25 cellular contexts compared by ENCODE assay signal in the genomic region with DNA sequence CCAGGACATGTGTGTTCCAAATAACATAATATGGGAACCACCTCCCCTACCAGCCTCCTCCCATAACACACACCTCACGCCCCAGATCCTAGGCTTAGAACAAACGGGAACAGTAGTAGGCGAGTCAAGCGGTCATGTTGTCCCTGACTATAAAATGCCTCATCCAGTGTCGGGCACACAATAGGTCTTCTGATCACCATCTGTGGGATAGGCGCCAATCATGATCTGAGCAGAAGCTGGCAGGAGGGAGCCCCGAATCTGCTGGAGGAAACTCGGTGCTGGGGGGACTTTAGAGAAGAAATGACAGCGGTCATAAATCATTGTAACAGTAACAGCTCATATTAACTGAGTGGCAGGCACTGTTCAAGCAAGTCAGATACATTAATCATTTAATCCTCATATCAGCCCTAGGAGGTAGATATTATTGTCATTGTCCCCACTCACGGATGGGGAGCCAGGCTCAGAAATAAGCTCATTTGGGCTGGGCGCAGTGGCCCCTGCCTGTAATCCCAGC. TPM values are rescaled to one million over a fixed set of nuclear protein-coding genes. Genes with fewer than 3 reads are reported as not detected.
DNase-seq lines count a peak whose midpoint lies in the region; ATAC-seq, FAIRE-seq and TF ChIP-seq lines count a peak whose summit lies in the region.
"Had no signal": no experiment of that assay in that cellular context is flagged by ENCODE, and none has a peak within 500 bp of the region (broad histone marks: within the 10 kb centered on the region; RNA-seq: fewer than 3 reads in every experiment).

No MANE protein-coding gene starts in this region.

- H3K4me3 Mint-ChIP-seq in stimulated activated naive B cell treated with anti-CD40 and anti-IgM and Interleukin-4, amounts not matched to agents 10 μg/mL and 1 μg/mL and 100 μg/mL, for 72 hours: no peak overlapping the region
- H3K4me3 Mint-ChIP-seq: CD14-positive monocyte; CD8-positive, alpha-beta T cell; HFFc6 had no signal

- H3K27ac ChIP-seq in BLaER1: no peak overlapping the region
- H3K27ac ChIP-seq in OCI-LY3 (ENCODE audit: low read length): peak overlapping the region; percentile 98
- H3K27ac ChIP-seq in kidney (ENCODE audit: low read depth in 2 of 2, low read length in 2 of 2): no peak overlapping the region

- H3K9ac ChIP-seq in BLaER1 (no peak overlapping the region), OCI-LY3 (ENCODE audit: low read length) (peak overlapping the region; percentile 71; the same call in 1 of the 2 replicates), kidney (ENCODE audit: low read length in 2 of 2) (no peak overlapping the region)

- H3K27ac Mint-ChIP-seq in stimulated activated naive B cell treated with anti-CD40 and anti-IgM and Interleukin-4, amounts not matched to agents 10 μg/mL and 1 μg/mL and 100 μg/mL, for 72 hours: peak overlapping the region; percentile 42
- H3K27ac Mint-ChIP-seq: CD14-positive monocyte; CD8-positive, alpha-beta T cell; HFFc6 had no signal

- intact Hi-C loops in kidney (cut with DNase I): no loop called here

- H3K4me1 Mint-ChIP-seq in stimulated activated naive B cell treated with anti-CD40 and anti-IgM and Interleukin-4, amounts not matched to agents 10 μg/mL and 1 μg/mL and 100 μg/mL, for 72 hours: peaks cover 43 to 77% of the 10 kb centered on the region in 2 donors

- no peaks in the 10 kb centered on the region for H3K27me3 ChIP-seq in BLaER1
- H3K27me3 ChIP-seq in OCI-LY3 (ENCODE audit: low read depth, low read length): no peaks in the 10 kb centered on the region
- H3K27me3 ChIP-seq: BE2C had no signal

- H3K4me1 ChIP-seq in BLaER1 (peaks cover 69% of the 10 kb centered on the region), OCI-LY3 (ENCODE audit: low read length) (peaks cover 92% of the 10 kb centered on the region), kidney (ENCODE audit: control insufficient read depth in 1 of 2, insufficient read depth in 1 of 2, low read depth in 1 of 2, low read length in 2 of 2) (peaks cover 0 to 3% of the 10 kb centered on the region in 2 donors)
- H3K4me1 ChIP-seq: BE2C had no signal

- TF ChIP-seq CTCF in OCI-LY3 (IDR thresholded peaks at IDR 0.05; ENCODE audit: low read depth, low read length): no peak
- TF ChIP-seq CTCF in kidney (IDR thresholded peaks at IDR 0.05; ENCODE audit: borderline replicate concordance, extremely low read depth, insufficient read depth): no peak

- H3K4me3 ChIP-seq in BLaER1 (no peak overlapping the region), OCI-LY3 (ENCODE audit: low read length) (no peak overlapping the region), kidney (ENCODE audit: low read length in 2 of 2) (no peak overlapping the region)
- H3K4me3 ChIP-seq: HAP-1 had no signal

- H4K20me1 ChIP-seq in BLaER1 (no peaks in the 10 kb centered on the region), OCI-LY3 (ENCODE audit: insufficient read depth, low read length) (no peaks in the 10 kb centered on the region)

- no peaks in the 10 kb centered on the region for H3K9me3 Mint-ChIP-seq in stimulated activated naive B cell treated with anti-CD40 and anti-IgM and Interleukin-4, amounts not matched to agents 10 μg/mL and 1 μg/mL and 100 μg/mL, for 72 hours
- H3K9me3 Mint-ChIP-seq: CD8-positive, alpha-beta T cell; HFFc6 had no signal

- H3K27me3 Mint-ChIP-seq in stimulated activated naive B cell treated with anti-CD40 and anti-IgM and Interleukin-4, amounts not matched to agents 10 μg/mL and 1 μg/mL and 100 μg/mL, for 72 hours: no peaks in the 10 kb centered on the region

- FAIRE-seq in kidney (lab: Jason Lieb, UNC): no peak
- FAIRE-seq: D721Med, G401.6, GM12891, H1, HepG2, HTR-8/SVneo had no signal

- H2AFZ ChIP-seq in OCI-LY3 (ENCODE audit: low read depth, low read length): no peak overlapping the region

- DNase-seq in kidney (peak; percentile 13), NCI-H1436 (lab: John Stamatoyannopoulos, UW) (no peak), erythroblast (lab: John Stamatoyannopoulos, UW) (no peak)
- no peak for DNase-seq in stimulated activated naive B cell treated with anti-CD40 and anti-IgM and Interleukin-4, amounts not matched to agents 10 μg/mL and 1 μg/mL and 100 μg/mL, for 72 hours
- DNase-seq: ACHN; BE2C; CD8-positive, alpha-beta T cell; COR-L47; DMS153; DMS79 treated with DMSO at 0.1 percent for 48 hours; EL; HFFc6; Kasumi-1 had no signal

- H3K36me3 Mint-ChIP-seq in stimulated activated naive B cell treated with anti-CD40 and anti-IgM and Interleukin-4, amounts not matched to agents 10 μg/mL and 1 μg/mL and 100 μg/mL, for 72 hours: no peaks in the 10 kb centered on the region
- H3K36me3 Mint-ChIP-seq: CD14-positive monocyte; CD8-positive, alpha-beta T cell had no signal

- peak overlapping the region; percentile 91; the same call in 1 of the 2 replicates for H3K4me2 ChIP-seq in BLaER1
- H3K4me2 ChIP-seq in OCI-LY3 (ENCODE audit: low read length): peak overlapping the region; percentile 80; the same call in 1 of the 2 replicates

- H3K36me3 ChIP-seq in BLaER1: no peaks in the 10 kb centered on the region
- no peaks in the 10 kb centered on the region for H3K36me3 ChIP-seq in OCI-LY3 (replicated peaks; ENCODE audit: low read depth, low read length)
- H3K36me3 ChIP-seq in kidney (ENCODE audit: control insufficient read depth in 1 of 2, insufficient read depth in 2 of 2, low read length in 2 of 2): no peaks in the 10 kb centered on the region
- H3K36me3 ChIP-seq: BE2C, HAP-1 had no signal

- H3K9me3 ChIP-seq in BLaER1 (no peaks in the 10 kb centered on the region), OCI-LY3 (ENCODE audit: insufficient read depth, low read length) (peaks cover 3% of the 10 kb centered on the region; the same call in 1 of the 2 replicates), kidney (ENCODE audit: control insufficient read depth in 1 of 2, low read length in 2 of 2) (no peaks in the 10 kb centered on the region)
- H3K9me3 ChIP-seq: BE2C, HAP-1 had no signal

- TF ChIP-seq POLR2A in erythroblast (IDR thresholded peaks at IDR 0.05; ENCODE audit: low read length): no peak

- no peak for ATAC-seq in stimulated activated naive B cell treated with anti-CD40 and anti-IgM and Interleukin-4, amounts not matched to agents 10 μg/mL and 1 μg/mL and 100 μg/mL, for 72 hours (replicated peaks)
- ATAC-seq in GM21737 (IDR thresholded peaks at IDR 0.05; ENCODE audit: unreplicated experiment): no peak
- ATAC-seq: CD8-positive, alpha-beta T cell; HepG2 had no signal

- H3K79me2 ChIP-seq in OCI-LY3 (ENCODE audit: low read length): no peaks in the 10 kb centered on the region

RNA-seq across cellular contexts. Expression of gene ALPL, which starts 13.4 kb away (rescaled TPM):
- 8.4 TPM for total RNA-seq in kidney
- 133 TPM for polyA plus RNA-seq in kidney (ENCODE audit: insufficient read depth, low read depth, low replicate concordance)
- total RNA-seq: A172; CD8-positive, alpha-beta T cell; HepG2 had no signal
- polyA plus RNA-seq: CD14-positive monocyte had no signal
